13 cellular contexts compared by ENCODE assay signal in the genomic region with DNA sequence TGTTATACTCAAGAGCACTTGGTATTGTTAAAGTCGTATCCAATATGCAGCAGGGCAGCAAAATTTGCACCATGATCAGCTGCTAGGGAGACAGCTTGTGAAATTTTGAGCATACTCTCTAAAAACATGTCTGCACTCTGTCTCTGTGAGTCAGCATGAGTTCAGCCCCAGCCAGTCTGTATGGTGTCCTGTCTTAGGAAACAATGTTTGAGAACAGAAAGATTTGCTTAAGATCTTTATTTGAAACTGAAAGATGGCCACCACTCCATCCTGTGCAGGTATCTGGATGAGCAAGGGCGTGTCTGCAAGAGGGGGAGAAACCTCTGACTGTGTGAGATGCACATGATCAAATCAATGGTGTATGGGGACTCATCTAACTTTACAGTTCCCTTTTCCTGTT.
DNase-seq lines count a peak whose midpoint lies in the region; ATAC-seq and TF ChIP-seq lines count a peak whose summit lies in the region.
"Had no signal": no experiment of that assay in that cellular context is flagged by ENCODE, and none has a peak within 500 bp of the region (broad histone marks: within the 10 kb centered on the region; RNA-seq: fewer than 3 reads in every experiment).

No MANE protein-coding gene starts in this region.

- no peak overlapping the region for H3K18ac ChIP-seq in IMR-90 (ENCODE audit: low read depth, low read length)

- peak overlapping the region; percentile 97 for H3K14ac ChIP-seq in IMR-90 (replicated peaks; ENCODE audit: low read depth, low read length)

- in situ Hi-C loops in IMR-90 (cut with MboI; ENCODE audit: low sequenced_read_pairs) = no loop called here

- H3K9ac ChIP-seq in IMR-90 (ENCODE audit: low read depth, low read length) (no peak overlapping the region), neural progenitor cell (no peak overlapping the region)

- POLR2A ChIA-PET in IMR-90 (lab: Charles Lee; ENCODE audit: unreplicated experiment) = no interaction called here

- peak overlapping the region; percentile 63; the same call in 1 of the 2 replicates for H4K91ac ChIP-seq in IMR-90 (ENCODE audit: insufficient read depth, low read depth, low read length)

- H3K27ac ChIP-seq in IMR-90 (ENCODE audit: insufficient read depth, low read length) (peak overlapping the region; percentile 30; the same call in 1 of the 2 replicates), neural progenitor cell (no peak overlapping the region)

- H3K4me3 ChIP-seq in IMR-90 (ENCODE audit: insufficient read depth, low read depth, low read length) (no peak overlapping the region), cardiac fibroblast (replicated peaks in 1 of 2; ENCODE audit: low read depth in 2 of 2, low read length in 2 of 2) (no peak overlapping the region), neural progenitor cell (no peak overlapping the region)

- H3K9me3 Mint-ChIP-seq in nephron = no peaks in the 10 kb centered on the region
- no peaks in the 10 kb centered on the region for H3K9me3 Mint-ChIP-seq in neural progenitor cell
- H3K9me3 Mint-ChIP-seq: CD8-positive, alpha-beta T cell had no signal

- DNase-seq in EL (peak; percentile 27), IMR-90 (peak; percentile 79), cardiac fibroblast (ENCODE audit: low read depth in 2 of 2) (peak; percentile 36 to 83), cerebellum (ENCODE audit: low spot score) (no peak), neural progenitor cell (ENCODE audit: low spot score) (no peak)
- no peak for DNase-seq in stimulated activated CD8-positive, alpha-beta memory T cell treated with anti-CD3 and anti-CD28 coated beads, Interleukin-4, amount 100 ng/mL, for 48 hours
- DNase-seq: anterior cingulate cortex; CD8-positive, alpha-beta T cell; effector CD4-positive, alpha-beta T cell; kidney glomerular epithelial cell; NCI-H1417 treated with DMSO at 0.1 percent for 48 hours had no signal

- peak overlapping the region in 2 of 3 experiments; percentile 10 to 93 for H3K27ac Mint-ChIP-seq in nephron
- H3K27ac Mint-ChIP-seq in neural progenitor cell = no peak overlapping the region
- H3K27ac Mint-ChIP-seq: CD8-positive, alpha-beta T cell; WTC11 had no signal

- H3K79me2 ChIP-seq in neural progenitor cell (ENCODE audit: low read depth) = no peaks in the 10 kb centered on the region

- TF ChIP-seq CTCF in IMR-90 (conservative IDR thresholded peaks at IDR 0.05; ENCODE audit: low read depth, low read length) = no peak
- TF ChIP-seq CTCF in cardiac fibroblast (IDR thresholded peaks at IDR 0.05; ENCODE audit: low read depth, low read length) = no peak
- TF ChIP-seq CTCF in nephron (IDR thresholded peaks at IDR 0.05; ENCODE audit: unreplicated experiment in 3 of 3) = no peak
- no peak for TF ChIP-seq CTCF in neural progenitor cell (IDR thresholded peaks at IDR 0.05)

- no TSS peak for BruUV-seq in IMR-90 (replicated peaks; lab: Mats Ljungman, UMichigan)

- H3K27me3 Mint-ChIP-seq in nephron (ENCODE audit: low read depth) (no peaks in the 10 kb centered on the region), neural progenitor cell (ENCODE audit: insufficient read depth, low read depth) (no peaks in the 10 kb centered on the region)

- H2AFZ ChIP-seq in IMR-90 (replicated peaks; ENCODE audit: low read length, poor library complexity) (peak overlapping the region; percentile 85), neural progenitor cell (replicated peaks) (no peak overlapping the region)

- dilution Hi-C loops in IMR-90 (cut with HindIII; ENCODE audit: low sequenced_read_pairs, unreplicated experiment) = no loop called here

- H3K4me2 ChIP-seq in IMR-90 (ENCODE audit: low read depth, low read length) (peak overlapping the region; percentile 65; the same call in 1 of the 2 replicates), neural progenitor cell (no peak overlapping the region)

- H2BK120ac ChIP-seq in IMR-90 (ENCODE audit: low read depth, low read length) = peak overlapping the region; percentile 80

- H3K36me3 Mint-ChIP-seq in nephron (ENCODE audit: low read depth) (no peaks in the 10 kb centered on the region), neural progenitor cell (no peaks in the 10 kb centered on the region)
- H3K36me3 Mint-ChIP-seq: CD8-positive, alpha-beta T cell; WTC11 had no signal

- H3K36me3 ChIP-seq in IMR-90 (ENCODE audit: control insufficient read depth, insufficient read depth, low read length) = no peaks in the 10 kb centered on the region
- no peaks in the 10 kb centered on the region for H3K36me3 ChIP-seq in neural progenitor cell

- no peaks in the 10 kb centered on the region for H3K79me1 ChIP-seq in IMR-90 (ENCODE audit: low read depth in 1 of 2, low read length in 2 of 2)

- intact Hi-C loops in IMR-90 (cut with micrococcal nuclease) = no loop called here

- H3F3A ChIP-seq in neural progenitor cell (ENCODE audit: low read depth) = no peaks in the 10 kb centered on the region

- H3K4me3 Mint-ChIP-seq in nephron = no peak overlapping the region
- H3K4me3 Mint-ChIP-seq in neural progenitor cell = no peak overlapping the region
- H3K4me3 Mint-ChIP-seq: CD8-positive, alpha-beta T cell; WTC11 had no signal

- no peak overlapping the region for H3K56ac ChIP-seq in IMR-90 (ENCODE audit: extremely low read depth, insufficient read depth, low read length)

- H4K8ac ChIP-seq in IMR-90 (ENCODE audit: low read depth in 2 of 2, low read length in 2 of 2) = peak overlapping the region in 1 of 2 experiments; percentile 77; a peak in 1 of 4 replicates

- H2BK15ac ChIP-seq in IMR-90 (ENCODE audit: low read depth, low read length) = peak overlapping the region; percentile 22; the same call in 1 of the 3 replicates

- H3K9me1 ChIP-seq in IMR-90 (ENCODE audit: insufficient read depth, low read length) = peaks cover 2% of the 10 kb centered on the region; the same call in 1 of the 2 replicates

- H2BK5ac ChIP-seq in IMR-90 (ENCODE audit: low read depth, low read length, poor library complexity, severe bottlenecking) = peak overlapping the region; percentile 70

- H3K4me1 ChIP-seq in IMR-90 (ENCODE audit: control insufficient read depth, insufficient read depth, low read length) = peaks cover 2% of the 10 kb centered on the region
- no peaks in the 10 kb centered on the region for H3K4me1 ChIP-seq in neural progenitor cell

- H2AK9ac ChIP-seq in IMR-90 (replicated peaks; ENCODE audit: low read depth, low read length, poor library complexity) = no peak overlapping the region

- 0 out of 2 replicates have a peak overlapping the region, but pooled peaks have one; percentile 60 for H3K23ac ChIP-seq in IMR-90 (ENCODE audit: low read depth, low read length)

- TF ChIP-seq POLR2A in IMR-90 (IDR thresholded peaks at IDR 0.05; ENCODE audit: low read depth, low read length) = no peak

- H4K20me1 ChIP-seq in IMR-90 (ENCODE audit: insufficient read depth, low read length) (no peaks in the 10 kb centered on the region), neural progenitor cell (ENCODE audit: low read depth) (no peaks in the 10 kb centered on the region)

- H4K5ac ChIP-seq in IMR-90 (ENCODE audit: low read depth, low read length) = no peak overlapping the region

- H3K27me3 ChIP-seq in IMR-90 (ENCODE audit: control insufficient read depth, insufficient read depth, low read length) = no peaks in the 10 kb centered on the region
- no peaks in the 10 kb centered on the region for H3K27me3 ChIP-seq in neural progenitor cell

- peak; percentile 94 for ATAC-seq in IMR-90 (ENCODE audit: low read depth)
- ATAC-seq: CD8-positive, alpha-beta T cell; WTC11 had no signal

- H3K9me3 ChIP-seq in IMR-90 (ENCODE audit: control insufficient read depth, insufficient read depth, low read length) (no peaks in the 10 kb centered on the region), neural progenitor cell (ENCODE audit: low read depth) (no peaks in the 10 kb centered on the region)

- peak overlapping the region; percentile 65; the same call in 1 of the 2 replicates for H3K4ac ChIP-seq in IMR-90 (ENCODE audit: low read depth, low read length)

- no peak for TF ChIP-seq RAD21 in IMR-90 (IDR thresholded peaks at IDR 0.05; ENCODE audit: low read length)

- peaks cover 24% of the 10 kb centered on the region for H3K4me1 Mint-ChIP-seq in nephron
- H3K4me1 Mint-ChIP-seq in neural progenitor cell = peaks cover 8% of the 10 kb centered on the region

- CTCF ChIA-PET in IMR-90 (lab: Yijun Ruan, JAX) = interaction anchor here (0.6 kb wide), 1 partner anchor 26 kb away, joined by 3 read pairs; no protein-coding TSS in a partner anchor

- WGBS in IMR-90 (ENCODE audit: extremely low coverage in 2 of 2, insufficient read length in 1 of 2), 2 experiments = no CpG with 5 or more reads among the region's 2 CpGs

- H2AK5ac ChIP-seq in IMR-90 (ENCODE audit: low read depth, low read length) = peak overlapping the region; percentile 59; the same call in 1 of the 2 replicates

- 0 out of 2 replicates have a peak overlapping the region, but pooled peaks have one; percentile 52 for H2BK20ac ChIP-seq in IMR-90 (ENCODE audit: low read depth, low read length)

TF ChIP-seq in IMR-90, 13 proteins besides CTCF, POLR2A, EP300 and RAD21:
- TF ChIP-seq SMC3 (IDR thresholded peaks at IDR 0.05; ENCODE audit: low read depth, low read length) (no peak), FOS (IDR thresholded peaks at IDR 0.05; ENCODE audit: low read depth, low read length) (peak; percentile 59), NFE2L2 (IDR thresholded peaks at IDR 0.05; ENCODE audit: low read depth, low read length) (peak; percentile 24; the same call in 1 of the 2 replicates), RFX5 (IDR thresholded peaks at IDR 0.05; ENCODE audit: low read depth, low read length) (no peak), MXI1 (IDR thresholded peaks at IDR 0.05; ENCODE audit: borderline replicate concordance, low read depth, low read length) (no peak), CEBPB (IDR thresholded peaks at IDR 0.05; ENCODE audit: low read depth, low read length) (peak; percentile 74)

Comparison
In these comparisons a context has a peak if more than half of its experiments do, and no peak if none do; other contexts are left out.
1. DNase-seq: peak in EL (single experiment), IMR-90 (single experiment) and cardiac fibroblast (2 of 2); none in stimulated activated CD8-positive, alpha-beta memory T cell treated with anti-CD3 and anti-CD28 coated beads, Interleukin-4, amount 100 ng/mL, for 48 hours (single experiment), cerebellum (single experiment) and neural progenitor cell (single experiment).